ENCODE assay signal across 14 cellular contexts in the genomic region with DNA sequence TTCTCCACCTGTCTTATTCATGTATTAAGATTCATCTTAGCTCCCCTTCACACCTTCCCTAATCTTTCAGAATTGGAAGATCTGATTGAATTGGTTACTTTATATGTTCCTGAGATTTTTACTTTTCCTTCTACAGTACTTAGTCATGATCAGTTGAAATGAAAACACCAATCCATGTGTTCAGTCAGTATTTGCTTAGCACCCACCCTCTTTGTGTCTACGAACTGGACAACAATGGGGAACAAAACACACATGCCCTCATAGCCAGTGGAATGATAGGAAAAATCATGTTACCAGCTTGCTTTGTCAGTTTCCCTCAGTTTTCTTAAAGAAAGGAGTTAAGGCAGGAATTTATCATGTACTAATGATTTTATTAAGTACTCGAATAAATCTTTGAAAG. TPM values are rescaled to one million over a fixed set of nuclear protein-coding genes. Genes with fewer than 3 reads are reported as not detected.
DNase-seq lines count a peak whose midpoint lies in the region; ATAC-seq and TF ChIP-seq lines count a peak whose summit lies in the region.
"Had no signal": no experiment of that assay in that cellular context is flagged by ENCODE, and none has a peak within 500 bp of the region (broad histone marks: within the 10 kb centered on the region; RNA-seq: fewer than 3 reads in every experiment).

No MANE protein-coding gene starts in this region.

- H3F3A ChIP-seq in smooth muscle cell (ENCODE audit: low read depth), result no peaks in the 10 kb centered on the region

- peak overlapping the region; percentile 95 to 98 for H3K4me3 Mint-ChIP-seq in activated T-cell treated with anti-CD3 and anti-CD28 coated beads, Interleukin-2, amount 50 U/mL, for 72 hours
- H3K4me3 Mint-ChIP-seq in endodermal cell, result peak overlapping the region; percentile 100

- POLR2A ChIA-PET in RWPE1 (lab: Yijun Ruan, JAX; ENCODE audit: low non-redundant PET), result interaction anchor here (0.6 kb wide), 1 partner anchor 85 kb away, joined by 4 read pairs; no protein-coding TSS in a partner anchor

- H3K27ac ChIP-seq in RWPE1 (peak overlapping the region; percentile 94), endodermal cell (ENCODE audit: low read depth, low read length) (no peak overlapping the region), smooth muscle cell (ENCODE audit: low read depth) (no peak overlapping the region)
- H3K27ac ChIP-seq: WERI-Rb-1 had no signal

- peak overlapping the region; percentile 98 for H3K4me2 ChIP-seq in smooth muscle cell

- H3K9ac ChIP-seq in endodermal cell (ENCODE audit: extremely low read depth, low read length, poor library complexity, severe bottlenecking) (no peak overlapping the region), smooth muscle cell (ENCODE audit: low read depth) (no peak overlapping the region)

- H3K27ac Mint-ChIP-seq in activated T-cell treated with anti-CD3 and anti-CD28 coated beads, Interleukin-2, amount 50 U/mL, for 72 hours, result peak overlapping the region; percentile 100
- peak overlapping the region; percentile 83 for H3K27ac Mint-ChIP-seq in endodermal cell

- no peaks in the 10 kb centered on the region for H3K27me3 ChIP-seq in endodermal cell (ENCODE audit: control insufficient read depth, insufficient read depth, low read length, poor library complexity, severe bottlenecking)
- no peaks in the 10 kb centered on the region for H3K27me3 ChIP-seq in smooth muscle cell (ENCODE audit: low read depth)
- H3K27me3 ChIP-seq: upper lobe of left lung had no signal

- peaks cover 15% of the 10 kb centered on the region for H4K20me1 ChIP-seq in smooth muscle cell (ENCODE audit: low read depth)

- H3K9me3 Mint-ChIP-seq in activated T-cell treated with anti-CD3 and anti-CD28 coated beads, Interleukin-2, amount 50 U/mL, for 72 hours, result no peaks in the 10 kb centered on the region
- no peaks in the 10 kb centered on the region for H3K9me3 Mint-ChIP-seq in endodermal cell

- peaks cover 30% of the 10 kb centered on the region for H3K4me1 Mint-ChIP-seq in activated T-cell treated with anti-CD3 and anti-CD28 coated beads, Interleukin-2, amount 50 U/mL, for 72 hours (ENCODE audit: low read depth)
- H3K4me1 Mint-ChIP-seq in endodermal cell, result peaks cover 14% of the 10 kb centered on the region

- no peak for TF ChIP-seq CTCF in RWPE1 (conservative IDR thresholded peaks at IDR 0.05; ENCODE audit: low read depth)
- TF ChIP-seq CTCF in endodermal cell (conservative IDR thresholded peaks at IDR 0.05), result no peak
- TF ChIP-seq CTCF in smooth muscle cell (IDR thresholded peaks at IDR 0.05; ENCODE audit: borderline replicate concordance, insufficient read depth, poor library complexity, severe bottlenecking), result no peak

- CTCF ChIA-PET in RWPE1 (lab: Yijun Ruan, JAX), result no interaction called here

- H2AFZ ChIP-seq in smooth muscle cell (ENCODE audit: low read depth), result no peak overlapping the region

- H3K4me1 ChIP-seq in endodermal cell (ENCODE audit: control insufficient read depth, insufficient read depth, low read length), result no peaks in the 10 kb centered on the region
- peaks cover 17% of the 10 kb centered on the region for H3K4me1 ChIP-seq in smooth muscle cell (ENCODE audit: low read depth)

- H3K4me3 ChIP-seq in endodermal cell (ENCODE audit: low read length) (peak overlapping the region; percentile 98), smooth muscle cell (peak overlapping the region; percentile 97)

- H3K36me3 Mint-ChIP-seq in activated T-cell treated with anti-CD3 and anti-CD28 coated beads, Interleukin-2, amount 50 U/mL, for 72 hours (ENCODE audit: insufficient read depth in 2 of 2), result peaks cover 25 to 58% of the 10 kb centered on the region in 2 donors
- H3K36me3 Mint-ChIP-seq in endodermal cell (ENCODE audit: low read depth), result peaks cover 37% of the 10 kb centered on the region

- peaks cover 41% of the 10 kb centered on the region for H3K36me3 ChIP-seq in endodermal cell (ENCODE audit: control insufficient read depth, insufficient read depth, low read length)
- peaks cover 5% of the 10 kb centered on the region for H3K36me3 ChIP-seq in smooth muscle cell (ENCODE audit: low read depth)

- peaks cover 44% of the 10 kb centered on the region for H3K79me2 ChIP-seq in smooth muscle cell (ENCODE audit: low read depth)

- DNase-seq in activated T-cell treated with anti-CD3 and anti-CD28 coated beads, Interleukin-2, amount 50 U/mL, for 72 hours, result no peak
- DNase-seq in activated T-cell treated with anti-CD3 and anti-CD28 coated beads, Interleukin-2, amount 50 U/mL, for 1 hour, result no peak
- DNase-seq in RWPE1 (ENCODE audit: low spot score) (no peak), endodermal cell (no peak), smooth muscle cell (lab: John Stamatoyannopoulos, UW; ENCODE audit: unreplicated experiment) (no peak), superior temporal gyrus (ENCODE audit: extremely low spot score) (no peak), ureter (ENCODE audit: low spot score) (no peak)
- DNase-seq: COR-L47, cortex of kidney, NCI-H2227 treated with DMSO at 0.1 percent for 48 hours, upper lobe of left lung, WERI-Rb-1 had no signal

- ATAC-seq in activated T-cell treated with anti-CD3 and anti-CD28 coated beads, Interleukin-2, amount 50 U/mL, for 72 hours (replicated peaks in 1 of 2), result no peak
- no peak for ATAC-seq in GM18502 (IDR thresholded peaks at IDR 0.05; ENCODE audit: poor library complexity, unreplicated experiment)
- ATAC-seq: left colon had no signal

- 95 to 100% methylated on average over 1 to 2 of the region's 2 CpGs for WGBS in endodermal cell (ENCODE audit: insufficient coverage in 1 of 2, insufficient read length in 1 of 2), 2 experiments
- WGBS in smooth muscle cell (ENCODE audit: low lambda C conversion rate), result 76% methylated on average over 2 of the region's 2 CpGs

- H3K27me3 Mint-ChIP-seq in activated T-cell treated with anti-CD3 and anti-CD28 coated beads, Interleukin-2, amount 50 U/mL, for 72 hours (ENCODE audit: low read depth), result no peaks in the 10 kb centered on the region
- no peaks in the 10 kb centered on the region for H3K27me3 Mint-ChIP-seq in endodermal cell (ENCODE audit: insufficient read depth)

- H3K9me3 ChIP-seq in endodermal cell (ENCODE audit: control insufficient read depth, low read length), result no peaks in the 10 kb centered on the region
- no peaks in the 10 kb centered on the region for H3K9me3 ChIP-seq in smooth muscle cell (replicated peaks; ENCODE audit: low read depth)
- H3K9me3 ChIP-seq: upper lobe of left lung had no signal

RNA-seq across cellular contexts. Expression of gene MASTL, which starts 2.0 kb away (rescaled TPM):
- total RNA-seq in activated T-cell treated with anti-CD3 and anti-CD28 coated beads, Interleukin-2, amount 50 U/mL, for 72 hours, result 10 to 100 TPM; 32.6 to 36.0 TPM
- total RNA-seq in endodermal cell (10 to 100 TPM; 30.3 to 50.2 TPM), smooth muscle cell (18.2 and 19.1 TPM in 2 replicates), ureter (12.6 TPM)
- 35.4 TPM for polyA plus RNA-seq in endodermal cell (2013, experiment 1 of 2)
- polyA plus RNA-seq in endodermal cell (2013, experiment 2 of 2), result 35.0 TPM
- 8.7 and 9.6 TPM in 2 replicates for polyA plus RNA-seq in smooth muscle cell

RNA-seq across cellular contexts. Expression of gene YME1L1, which starts 3.0 kb away (rescaled TPM):
- total RNA-seq in activated T-cell treated with anti-CD3 and anti-CD28 coated beads, Interleukin-2, amount 50 U/mL, for 72 hours, result 100 to 1,000 TPM; 129 to 143 TPM
- 100 to 1,000 TPM; 109 to 110 TPM for total RNA-seq in endodermal cell
- 109 TPM for polyA plus RNA-seq in endodermal cell (2013, experiment 1 of 2)
- polyA plus RNA-seq in endodermal cell (2013, experiment 2 of 2), result 105 TPM
- total RNA-seq in smooth muscle cell, result 128 and 148 TPM in 2 replicates
- polyA plus RNA-seq in smooth muscle cell, result 80.7 and 89.3 TPM in 2 replicates
- total RNA-seq in ureter, result 97.8 TPM

RNA-seq across cellular contexts. Expression of gene ANKRD26, which starts 56.9 kb away (rescaled TPM):
- total RNA-seq in activated T-cell treated with anti-CD3 and anti-CD28 coated beads, Interleukin-2, amount 50 U/mL, for 72 hours, result 10 to 100 TPM in 1 of 2 donors, 1 to 10 TPM in 1; 8.2 to 10.6 TPM
- total RNA-seq in endodermal cell (10 to 100 TPM; 15.8 to 18.9 TPM), smooth muscle cell (9.7 and 11.5 TPM in 2 replicates), ureter (8.6 TPM)
- 10.7 TPM for polyA plus RNA-seq in endodermal cell (2013, experiment 1 of 2)
- polyA plus RNA-seq in endodermal cell (2013, experiment 2 of 2), result 12.9 TPM
- 4.3 and 7.6 TPM in 2 replicates for polyA plus RNA-seq in smooth muscle cell
